In genomic region chr17:81543339-81543675, GRCh38 we compare ENCODE assay signal across 16 cellular contexts. TPM values are rescaled to one million over a fixed set of nuclear protein-coding genes. Genes with fewer than 3 reads are reported as not detected.
DNase-seq lines count a peak whose midpoint lies in the region; ATAC-seq and TF ChIP-seq lines count a peak whose summit lies in the region.
"Had no signal": no experiment of that assay in that cellular context is flagged by ENCODE, and none has a peak within 500 bp of the region (broad histone marks: within the 10 kb centered on the region; RNA-seq: fewer than 3 reads in every experiment).

No MANE protein-coding gene starts in this region.

- DNase-seq in DMS 273 (lab: John Stamatoyannopoulos, UW; ENCODE audit: unreplicated experiment), result peak; percentile 56
- no peak for DNase-seq in DMS 273 treated with DMSO at 0.1 percent for 48 hours (lab: John Stamatoyannopoulos, UW)
- peak; percentile 49 for DNase-seq in MG63
- DNase-seq in cardiac septum (ENCODE audit: low spot score), result peak; percentile 73
- no peak for DNase-seq in omental fat pad (ENCODE audit: low spot score)
- DNase-seq: 8988T; CD8-positive, alpha-beta T cell; GDM1; NCI-H1092 treated with DMSO at 0.1 percent for 48 hours; NCI-H1436 treated with DMSO at 0.1 percent for 48 hours; NCI-H2029 treated with DMSO at 0.1 percent for 48 hours; NCI-H2171 treated with DMSO at 0.1 percent for 48 hours; NCI-H69 had no signal

- ATAC-seq in omental fat pad (ENCODE audit: low FRiP score) (peak; percentile 31), GM18858 (IDR thresholded peaks at IDR 0.05; ENCODE audit: unreplicated experiment) (no peak), HG03354 (IDR thresholded peaks at IDR 0.05; ENCODE audit: poor library complexity, severe bottlenecking, unreplicated experiment) (no peak), GM19351 (IDR thresholded peaks at IDR 0.05; ENCODE audit: unreplicated experiment) (no peak)
- ATAC-seq: CD8-positive, alpha-beta T cell had no signal

- no peak overlapping the region for H3K4me3 ChIP-seq in MG63

- H3K9me3 ChIP-seq in MG63, result no peaks in the 10 kb centered on the region

- peaks cover 80% of the 10 kb centered on the region for H3K36me3 ChIP-seq in MG63

- no peaks in the 10 kb centered on the region for H3K27me3 ChIP-seq in MG63

- no peak for TF ChIP-seq CTCF in omental fat pad (IDR thresholded peaks at IDR 0.05)

- intact Hi-C loops in cardiac septum (cut with DNase I), result no loop called here

RNA-seq across cellular contexts. Expression of gene FAAP100, which starts 8.8 kb away (rescaled TPM):
- 25.6 and 41.7 TPM in 2 replicates for total RNA-seq in MG63 (2014; rRNA removed; shearing (Covaris generic); ENCODE audit: low replicate concordance)
- total RNA-seq in cardiac septum, result 13.6 TPM
- 10 to 100 TPM; 13.9 to 28.0 (median 22.8) TPM for total RNA-seq in omental fat pad

RNA-seq across cellular contexts. Expression of gene FSCN2, which starts 15.1 kb away (rescaled TPM):
- total RNA-seq in MG63 (2014; rRNA removed; shearing (Covaris generic); ENCODE audit: low replicate concordance), result 0.12 TPM in 1 of 2 replicates, not detected in the other
- total RNA-seq in cardiac septum, result 1.1 TPM
- total RNA-seq in omental fat pad, result under 1 TPM in 3 of 4 donors, not detected in 1; 0.31 to 0.95 (median 0.36) TPM

RNA-seq across cellular contexts. Expression of gene ACTG1, which starts 30.7 kb away (rescaled TPM):
- 5,061 and 6,321 TPM in 2 replicates for total RNA-seq in MG63 (2014; rRNA removed; shearing (Covaris generic); ENCODE audit: low replicate concordance)
- 634 TPM for total RNA-seq in cardiac septum
- total RNA-seq in omental fat pad, result 1,000 to 10,000 TPM; 1,930 to 4,437 (median 3,125) TPM

Comparison
In these comparisons a context has a peak if more than half of its experiments do, and no peak if none do; other contexts are left out.
1. DNase-seq: peak in DMS 273 (single experiment), MG63 (single experiment) and cardiac septum (single experiment); none in DMS 273 treated with DMSO at 0.1 percent for 48 hours (single experiment) and omental fat pad (single experiment).